In the genomic region with DNA sequence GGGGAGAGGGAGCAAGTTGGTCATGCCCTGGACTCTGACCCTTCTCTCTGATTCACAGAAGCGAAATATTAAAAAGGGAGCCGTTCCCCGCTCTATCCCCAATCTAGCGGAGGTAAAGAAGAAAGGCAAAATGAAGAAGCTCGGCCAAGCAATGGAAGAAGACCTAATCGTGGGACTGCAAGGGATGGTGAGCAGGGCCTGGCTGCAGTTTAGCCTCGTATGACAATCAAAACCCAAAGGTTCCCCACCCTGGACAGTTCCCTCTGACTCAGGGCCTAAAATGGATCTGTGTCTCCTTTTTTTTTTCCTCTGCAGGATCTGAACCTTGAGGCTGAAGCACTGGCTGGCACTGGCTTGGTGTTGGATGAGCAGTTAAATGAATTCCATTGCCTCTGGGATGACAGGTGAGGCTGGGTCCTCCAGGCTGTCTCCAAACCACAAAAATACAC, we compare ENCODE assay signal across 1 cellular context.
A peak's percentile ranks its signal among the peaks of the same experiment; 100 is the strongest.
TF ChIP-seq lines count a peak whose summit lies in the region.

No MANE protein-coding gene starts in this region.

TF ChIP-seq in HepG2, 621 proteins besides CTCF, POLR2A, EP300 and RAD21:
- peak; percentile 27; the same call in 1 of the 2 replicates for TF ChIP-seq HNF4A (CRISPR knock-in tag; IDR thresholded peaks at IDR 0.05)
- TF ChIP-seq, protein P1, sequence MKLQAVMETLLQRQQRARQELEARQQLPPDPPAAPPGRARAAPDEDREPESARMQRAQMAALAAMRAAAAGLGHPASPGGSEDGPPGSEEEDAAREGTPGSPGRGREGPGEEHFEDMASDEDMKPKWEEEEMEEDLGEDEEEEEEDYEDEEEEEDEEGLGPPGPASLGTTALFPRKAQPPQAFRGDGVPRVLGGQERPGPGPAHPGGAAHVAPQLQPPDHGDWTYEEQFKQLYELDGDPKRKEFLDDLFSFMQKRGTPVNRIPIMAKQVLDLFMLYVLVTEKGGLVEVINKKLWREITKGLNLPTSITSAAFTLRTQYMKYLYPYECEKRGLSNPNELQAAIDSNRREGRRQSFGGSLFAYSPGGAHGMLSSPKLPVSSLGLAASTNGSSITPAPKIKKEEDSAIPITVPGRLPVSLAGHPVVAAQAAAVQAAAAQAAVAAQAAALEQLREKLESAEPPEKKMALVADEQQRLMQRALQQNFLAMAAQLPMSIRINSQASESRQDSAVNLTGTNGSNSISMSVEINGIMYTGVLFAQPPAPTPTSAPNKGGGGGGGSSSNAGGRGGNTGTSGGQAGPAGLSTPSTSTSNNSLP (IDR thresholded peaks at IDR 0.05; ENCODE audit: low read depth, low read length), result no peak
- TF ChIP-seq, protein P2, sequence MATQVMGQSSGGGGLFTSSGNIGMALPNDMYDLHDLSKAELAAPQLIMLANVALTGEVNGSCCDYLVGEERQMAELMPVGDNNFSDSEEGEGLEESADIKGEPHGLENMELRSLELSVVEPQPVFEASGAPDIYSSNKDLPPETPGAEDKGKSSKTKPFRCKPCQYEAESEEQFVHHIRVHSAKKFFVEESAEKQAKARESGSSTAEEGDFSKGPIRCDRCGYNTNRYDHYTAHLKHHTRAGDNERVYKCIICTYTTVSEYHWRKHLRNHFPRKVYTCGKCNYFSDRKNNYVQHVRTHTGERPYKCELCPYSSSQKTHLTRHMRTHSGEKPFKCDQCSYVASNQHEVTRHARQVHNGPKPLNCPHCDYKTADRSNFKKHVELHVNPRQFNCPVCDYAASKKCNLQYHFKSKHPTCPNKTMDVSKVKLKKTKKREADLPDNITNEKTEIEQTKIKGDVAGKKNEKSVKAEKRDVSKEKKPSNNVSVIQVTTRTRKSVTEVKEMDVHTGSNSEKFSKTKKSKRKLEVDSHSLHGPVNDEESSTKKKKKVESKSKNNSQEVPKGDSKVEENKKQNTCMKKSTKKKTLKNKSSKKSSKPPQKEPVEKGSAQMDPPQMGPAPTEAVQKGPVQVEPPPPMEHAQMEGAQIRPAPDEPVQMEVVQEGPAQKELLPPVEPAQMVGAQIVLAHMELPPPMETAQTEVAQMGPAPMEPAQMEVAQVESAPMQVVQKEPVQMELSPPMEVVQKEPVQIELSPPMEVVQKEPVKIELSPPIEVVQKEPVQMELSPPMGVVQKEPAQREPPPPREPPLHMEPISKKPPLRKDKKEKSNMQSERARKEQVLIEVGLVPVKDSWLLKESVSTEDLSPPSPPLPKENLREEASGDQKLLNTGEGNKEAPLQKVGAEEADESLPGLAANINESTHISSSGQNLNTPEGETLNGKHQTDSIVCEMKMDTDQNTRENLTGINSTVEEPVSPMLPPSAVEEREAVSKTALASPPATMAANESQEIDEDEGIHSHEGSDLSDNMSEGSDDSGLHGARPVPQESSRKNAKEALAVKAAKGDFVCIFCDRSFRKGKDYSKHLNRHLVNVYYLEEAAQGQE (IDR thresholded peaks at IDR 0.05; ENCODE audit: borderline replicate concordance in 1 of 2, low read depth in 1 of 2, low read length in 2 of 2), result peak in 1 of 2 experiments; percentile 81; a peak in 2 of 4 replicates
- TF ChIP-seq, protein P3, sequence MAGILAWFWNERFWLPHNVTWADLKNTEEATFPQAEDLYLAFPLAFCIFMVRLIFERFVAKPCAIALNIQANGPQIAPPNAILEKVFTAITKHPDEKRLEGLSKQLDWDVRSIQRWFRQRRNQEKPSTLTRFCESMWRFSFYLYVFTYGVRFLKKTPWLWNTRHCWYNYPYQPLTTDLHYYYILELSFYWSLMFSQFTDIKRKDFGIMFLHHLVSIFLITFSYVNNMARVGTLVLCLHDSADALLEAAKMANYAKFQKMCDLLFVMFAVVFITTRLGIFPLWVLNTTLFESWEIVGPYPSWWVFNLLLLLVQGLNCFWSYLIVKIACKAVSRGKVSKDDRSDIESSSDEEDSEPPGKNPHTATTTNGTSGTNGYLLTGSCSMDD (CRISPR knock-in tag; IDR thresholded peaks at IDR 0.05), result no peak
- no peak for TF ChIP-seq ZNF24 (IDR thresholded peaks at IDR 0.05)
- TF ChIP-seq TEAD3 (CRISPR knock-in tag; optimal IDR thresholded peaks at IDR 0.05; ENCODE audit: borderline replicate concordance), result no peak
- TF ChIP-seq SMYD3 (CRISPR knock-in tag; IDR thresholded peaks at IDR 0.05), result no peak
- TF ChIP-seq PAX8 (CRISPR knock-in tag; IDR thresholded peaks at IDR 0.05; ENCODE audit: borderline replicate concordance), result no peak
- TF ChIP-seq HOXA5 (CRISPR knock-in tag; IDR thresholded peaks at IDR 0.05), result no peak
- TF ChIP-seq TBX3 (IDR thresholded peaks at IDR 0.05; ENCODE audit: borderline replicate concordance), result no peak
- TF ChIP-seq, protein P4, sequence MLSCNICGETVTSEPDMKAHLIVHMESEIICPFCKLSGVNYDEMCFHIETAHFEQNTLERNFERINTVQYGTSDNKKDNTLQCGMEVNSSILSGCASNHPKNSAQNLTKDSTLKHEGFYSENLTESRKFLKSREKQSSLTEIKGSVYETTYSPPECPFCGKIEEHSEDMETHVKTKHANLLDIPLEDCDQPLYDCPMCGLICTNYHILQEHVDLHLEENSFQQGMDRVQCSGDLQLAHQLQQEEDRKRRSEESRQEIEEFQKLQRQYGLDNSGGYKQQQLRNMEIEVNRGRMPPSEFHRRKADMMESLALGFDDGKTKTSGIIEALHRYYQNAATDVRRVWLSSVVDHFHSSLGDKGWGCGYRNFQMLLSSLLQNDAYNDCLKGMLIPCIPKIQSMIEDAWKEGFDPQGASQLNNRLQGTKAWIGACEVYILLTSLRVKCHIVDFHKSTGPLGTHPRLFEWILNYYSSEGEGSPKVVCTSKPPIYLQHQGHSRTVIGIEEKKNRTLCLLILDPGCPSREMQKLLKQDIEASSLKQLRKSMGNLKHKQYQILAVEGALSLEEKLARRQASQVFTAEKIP (CRISPR knock-in tag; IDR thresholded peaks at IDR 0.05; ENCODE audit: borderline replicate concordance), result no peak
- no peak for TF ChIP-seq ATRX (CRISPR knock-in tag; IDR thresholded peaks at IDR 0.05; ENCODE audit: borderline replicate concordance)
- TF ChIP-seq RBAK (CRISPR knock-in tag; IDR thresholded peaks at IDR 0.05), result no peak
